ENCODE assay signal across 18 cellular contexts in genomic region chr16:30663038-30663437, GRCh38. TPM values are rescaled to one million over a fixed set of nuclear protein-coding genes. Genes with fewer than 3 reads are reported as not detected.
DNase-seq lines count a peak whose midpoint lies in the region; ATAC-seq lines count a peak whose summit lies in the region.
"Had no signal": no experiment of that assay in that cellular context is flagged by ENCODE, and none has a peak within 500 bp of the region (broad histone marks: within the 10 kb centered on the region; RNA-seq: fewer than 3 reads in every experiment).

No MANE protein-coding gene starts in this region.

- H3K27ac Mint-ChIP-seq in CD4-positive, alpha-beta memory T cell, result peak overlapping the region in 5 of 7 donors; percentile 51 to 90 (median 86)
- H3K27ac Mint-ChIP-seq in activated T-helper 1 cell treated with anti-CD3 and anti-CD28 coated beads, Interleukin-12 subunit alpha, Interleukin-12 subunit beta, Interleukin-2, Interleukin-4 antibody, amounts not matched to agents 30 ng/mL and 10 ng/mL and 1 ng/mL, durations not matched to agents 14 hours and 24 hours and 36 hours, result no peak overlapping the region
- H3K27ac Mint-ChIP-seq in naive thymus-derived CD4-positive, alpha-beta T cell, result peak overlapping the region in 5 of 9 donors; percentile 12 to 78 (median 62)

- intact Hi-C loops in CD4-positive, alpha-beta memory T cell (cut with micrococcal nuclease), result no loop called here
- intact Hi-C loops in activated T-helper 1 cell treated with anti-CD3 and anti-CD28 coated beads, Interleukin-12 subunit alpha, Interleukin-12 subunit beta, Interleukin-2, Interleukin-4 antibody, amounts not matched to agents 30 ng/mL and 10 ng/mL and 1 ng/mL, durations not matched to agents 14 hours and 24 hours and 36 hours (cut with micrococcal nuclease), result no loop called here
- intact Hi-C loops in naive thymus-derived CD4-positive, alpha-beta T cell (cut with micrococcal nuclease), result no loop called here

- no peaks in the 10 kb centered on the region for H3K9me3 ChIP-seq in BLaER1
- H3K9me3 ChIP-seq in CD4-positive, alpha-beta memory T cell (ENCODE audit: control insufficient read depth in 1 of 2, low read length in 2 of 2), result no peaks in the 10 kb centered on the region
- H3K9me3 ChIP-seq in naive thymus-derived CD4-positive, alpha-beta T cell (ENCODE audit: control insufficient read depth in 2 of 3, low read length in 3 of 3), result no peaks in the 10 kb centered on the region
- H3K9me3 ChIP-seq: pancreas, tibial nerve had no signal

- no peaks in the 10 kb centered on the region for H3K27me3 ChIP-seq in BLaER1
- no peaks in the 10 kb centered on the region for H3K27me3 ChIP-seq in CD4-positive, alpha-beta memory T cell (ENCODE audit: insufficient read depth, low read length)
- H3K27me3 ChIP-seq in naive thymus-derived CD4-positive, alpha-beta T cell (ENCODE audit: control insufficient read depth in 2 of 2, insufficient read depth in 2 of 2, low read length in 2 of 2), result no peaks in the 10 kb centered on the region
- H3K27me3 ChIP-seq: pancreas, tibial nerve had no signal

- CTCF ChIA-PET in CD4-positive, alpha-beta memory T cell (lab: Charles Lee; ENCODE audit: partially characterized antibody), result interaction anchor here (1.0 to 1.1 kb wide), 2 partner anchors 31 to 181 kb away, joined by 3 to 5 read pairs; no protein-coding TSS in a partner anchor
- CTCF ChIA-PET in naive thymus-derived CD4-positive, alpha-beta T cell (lab: Charles Lee), result interaction anchor here (1.3 to 5.6 kb wide), 2 partner anchors 33 to 34 kb away, joined by 3 to 50 read pairs; no protein-coding TSS in a partner anchor

- H3K27ac ChIP-seq in BLaER1, result no peak overlapping the region
- no peak overlapping the region for H3K27ac ChIP-seq in CD4-positive, alpha-beta memory T cell (ENCODE audit: low read depth, low read length)
- H3K27ac ChIP-seq in naive thymus-derived CD4-positive, alpha-beta T cell (ENCODE audit: low read depth, low read length), result peak overlapping the region; percentile 37
- H3K27ac ChIP-seq: pancreas, tibial nerve had no signal

- H3K4me1 ChIP-seq in BLaER1, result peaks cover 35% of the 10 kb centered on the region
- peaks cover 37% of the 10 kb centered on the region for H3K4me1 ChIP-seq in CD4-positive, alpha-beta memory T cell (ENCODE audit: insufficient read depth, low read length)
- peaks cover 35 to 39% of the 10 kb centered on the region in 2 donors for H3K4me1 ChIP-seq in naive thymus-derived CD4-positive, alpha-beta T cell (ENCODE audit: control insufficient read depth in 2 of 2, insufficient read depth in 2 of 2, low read length in 2 of 2)

- H3K4me2 ChIP-seq in BLaER1, result 0 out of 2 replicates have a peak overlapping the region, but pooled peaks have one; percentile 20

- peaks cover 87% of the 10 kb centered on the region for H4K20me1 ChIP-seq in BLaER1

- peaks cover 27 to 48% (median 36%) of the 10 kb centered on the region in 4 donors for H3K4me1 Mint-ChIP-seq in CD4-positive, alpha-beta memory T cell
- peaks cover 37% of the 10 kb centered on the region for H3K4me1 Mint-ChIP-seq in activated T-helper 1 cell treated with anti-CD3 and anti-CD28 coated beads, Interleukin-12 subunit alpha, Interleukin-12 subunit beta, Interleukin-2, Interleukin-4 antibody, amounts not matched to agents 30 ng/mL and 10 ng/mL and 1 ng/mL, durations not matched to agents 14 hours and 24 hours and 36 hours (ENCODE audit: low read depth)
- peaks cover 33 to 39% (median 35%) of the 10 kb centered on the region in 7 donors for H3K4me1 Mint-ChIP-seq in naive thymus-derived CD4-positive, alpha-beta T cell

- POLR2A ChIA-PET in CD4-positive, alpha-beta memory T cell (lab: Charles Lee; ENCODE audit: partially characterized antibody), result no interaction called here
- POLR2A ChIA-PET in naive thymus-derived CD4-positive, alpha-beta T cell (lab: Charles Lee), result interaction anchor here (0.5 to 6.3 kb wide), 4 partner anchors 13 to 517 kb away, joined by 3 to 113 read pairs (median 3); partner anchors contain the start of gene SRCAP

- no peak for DNase-seq in CD4-positive, alpha-beta memory T cell
- no peak for DNase-seq in activated T-helper 1 cell treated with anti-CD3 and anti-CD28 coated beads, Interleukin-12 subunit alpha, Interleukin-12 subunit beta, Interleukin-2, Interleukin-4 antibody, amounts not matched to agents 30 ng/mL and 10 ng/mL and 1 ng/mL, durations not matched to agents 14 hours and 24 hours and 36 hours (ENCODE audit: low spot score)
- DNase-seq in naive thymus-derived CD4-positive, alpha-beta T cell, result no peak
- no peak for DNase-seq in SW480 (ENCODE audit: low spot score)
- DNase-seq in NCI-H2029 treated with DMSO at 0.1 percent for 48 hours (lab: John Stamatoyannopoulos, UW), result no peak
- DNase-seq: activated CD8-positive, alpha-beta memory T cell treated with anti-CD3 and anti-CD28 coated beads for 24 hours; C1 segment of cervical spinal cord; central memory CD4-positive, alpha-beta T cell; effector memory CD4-positive, alpha-beta T cell; hippocampal formation; kidney glomerular epithelial cell; MV-4-11; NCI-H2081; NCI-H510A treated with DMSO at 0.1 percent for 48 hours had no signal

- peaks cover 0 to 4% (median 0%) of the 10 kb centered on the region in 8 donors for H3K9me3 Mint-ChIP-seq in CD4-positive, alpha-beta memory T cell
- H3K9me3 Mint-ChIP-seq in activated T-helper 1 cell treated with anti-CD3 and anti-CD28 coated beads, Interleukin-12 subunit alpha, Interleukin-12 subunit beta, Interleukin-2, Interleukin-4 antibody, amounts not matched to agents 30 ng/mL and 10 ng/mL and 1 ng/mL, durations not matched to agents 14 hours and 24 hours and 36 hours, result no peaks in the 10 kb centered on the region
- H3K9me3 Mint-ChIP-seq in naive thymus-derived CD4-positive, alpha-beta T cell, result peaks cover 0 to 4% (median 0%) of the 10 kb centered on the region in 11 donors

- H3K9ac ChIP-seq in BLaER1, result peak overlapping the region; percentile 37; the same call in 1 of the 2 replicates

- H3K36me3 Mint-ChIP-seq in CD4-positive, alpha-beta memory T cell, result peaks cover 41 to 69% of the 10 kb centered on the region in 2 donors
- H3K36me3 Mint-ChIP-seq in activated T-helper 1 cell treated with anti-CD3 and anti-CD28 coated beads, Interleukin-12 subunit alpha, Interleukin-12 subunit beta, Interleukin-2, Interleukin-4 antibody, amounts not matched to agents 30 ng/mL and 10 ng/mL and 1 ng/mL, durations not matched to agents 14 hours and 24 hours and 36 hours (ENCODE audit: low read depth), result peaks cover 51% of the 10 kb centered on the region
- peaks cover 0 to 40% (median 31%) of the 10 kb centered on the region in 5 donors for H3K36me3 Mint-ChIP-seq in naive thymus-derived CD4-positive, alpha-beta T cell

- H3K36me3 ChIP-seq in BLaER1, result peaks cover 69% of the 10 kb centered on the region
- peaks cover 68% of the 10 kb centered on the region for H3K36me3 ChIP-seq in CD4-positive, alpha-beta memory T cell (ENCODE audit: insufficient read depth, low read length)
- peaks cover 38 to 69% (median 46%) of the 10 kb centered on the region in 3 experiments for H3K36me3 ChIP-seq in naive thymus-derived CD4-positive, alpha-beta T cell (ENCODE audit: control insufficient read depth in 2 of 3, insufficient read depth in 3 of 3, low read length in 3 of 3)

- ATAC-seq in naive thymus-derived CD4-positive, alpha-beta T cell, result no peak
- no peak for ATAC-seq in GM18870 (IDR thresholded peaks at IDR 0.05; ENCODE audit: unreplicated experiment)
- ATAC-seq: pancreas had no signal

- H3K27me3 Mint-ChIP-seq in CD4-positive, alpha-beta memory T cell, result no peaks in the 10 kb centered on the region
- no peaks in the 10 kb centered on the region for H3K27me3 Mint-ChIP-seq in activated T-helper 1 cell treated with anti-CD3 and anti-CD28 coated beads, Interleukin-12 subunit alpha, Interleukin-12 subunit beta, Interleukin-2, Interleukin-4 antibody, amounts not matched to agents 30 ng/mL and 10 ng/mL and 1 ng/mL, durations not matched to agents 14 hours and 24 hours and 36 hours (ENCODE audit: insufficient read depth)
- no peaks in the 10 kb centered on the region for H3K27me3 Mint-ChIP-seq in naive thymus-derived CD4-positive, alpha-beta T cell

- H3K4me3 Mint-ChIP-seq in CD4-positive, alpha-beta memory T cell, result peak overlapping the region in 6 of 8 donors; percentile 15 to 57 (median 28)
- peak overlapping the region; percentile 94 for H3K4me3 Mint-ChIP-seq in activated T-helper 1 cell treated with anti-CD3 and anti-CD28 coated beads, Interleukin-12 subunit alpha, Interleukin-12 subunit beta, Interleukin-2, Interleukin-4 antibody, amounts not matched to agents 30 ng/mL and 10 ng/mL and 1 ng/mL, durations not matched to agents 14 hours and 24 hours and 36 hours
- peak overlapping the region in 7 of 10 donors; percentile 21 to 94 (median 42) for H3K4me3 Mint-ChIP-seq in naive thymus-derived CD4-positive, alpha-beta T cell

- no peak overlapping the region for H3K4me3 ChIP-seq in BLaER1
- no peak overlapping the region for H3K4me3 ChIP-seq in CD4-positive, alpha-beta memory T cell (ENCODE audit: low read length in 2 of 2)
- H3K4me3 ChIP-seq in naive thymus-derived CD4-positive, alpha-beta T cell (ENCODE audit: low read length), result peak overlapping the region; percentile 19
- H3K4me3 ChIP-seq: pancreas, tibial nerve had no signal

RNA-seq across cellular contexts. Expression of gene FBRS, which starts 4.8 kb away (rescaled TPM):
- total RNA-seq in CD4-positive, alpha-beta memory T cell, result 100 to 1,000 TPM; 164 to 172 TPM
- 1 to 10 TPM in 1 of 2 donors, under 1 TPM in 1; 0.70 to 7.9 TPM for polyA plus RNA-seq in CD4-positive, alpha-beta memory T cell
- 116 and 125 TPM in 2 replicates for total RNA-seq in activated T-helper 1 cell treated with anti-CD3 and anti-CD28 coated beads, Interleukin-12 subunit alpha, Interleukin-12 subunit beta, Interleukin-2, Interleukin-4 antibody, amounts not matched to agents 30 ng/mL and 10 ng/mL and 1 ng/mL, durations not matched to agents 14 hours and 24 hours and 36 hours
- 100 to 1,000 TPM; 143 to 174 (median 164) TPM for total RNA-seq in naive thymus-derived CD4-positive, alpha-beta T cell
- 1 to 10 TPM; 2.6 to 5.0 TPM for polyA plus RNA-seq in naive thymus-derived CD4-positive, alpha-beta T cell

RNA-seq across cellular contexts. Expression of gene PRR14, which starts 12.3 kb away (rescaled TPM):
- 100 to 1,000 TPM in 1 of 2 experiments, 10 to 100 TPM in 1; 92.0 to 100 TPM for total RNA-seq in CD4-positive, alpha-beta memory T cell
- polyA plus RNA-seq in CD4-positive, alpha-beta memory T cell, result 10 to 100 TPM in 1 of 2 donors, 1 to 10 TPM in 1; 8.7 to 25.9 TPM
- total RNA-seq in activated T-helper 1 cell treated with anti-CD3 and anti-CD28 coated beads, Interleukin-12 subunit alpha, Interleukin-12 subunit beta, Interleukin-2, Interleukin-4 antibody, amounts not matched to agents 30 ng/mL and 10 ng/mL and 1 ng/mL, durations not matched to agents 14 hours and 24 hours and 36 hours, result 91.9 and 97.4 TPM in 2 replicates
- 10 to 100 TPM; 57.6 to 91.9 (median 82.5) TPM for total RNA-seq in naive thymus-derived CD4-positive, alpha-beta T cell
- 10 to 100 TPM; 13.3 to 20.9 TPM for polyA plus RNA-seq in naive thymus-derived CD4-positive, alpha-beta T cell

RNA-seq across cellular contexts. Expression of gene SRCAP, which starts 35.9 kb away (rescaled TPM):
- 100 to 1,000 TPM; 101 to 115 TPM for total RNA-seq in CD4-positive, alpha-beta memory T cell
- polyA plus RNA-seq in CD4-positive, alpha-beta memory T cell, result 10 to 100 TPM in 1 of 2 donors, 1 to 10 TPM in 1; 1.2 to 35.4 TPM
- total RNA-seq in activated T-helper 1 cell treated with anti-CD3 and anti-CD28 coated beads, Interleukin-12 subunit alpha, Interleukin-12 subunit beta, Interleukin-2, Interleukin-4 antibody, amounts not matched to agents 30 ng/mL and 10 ng/mL and 1 ng/mL, durations not matched to agents 14 hours and 24 hours and 36 hours, result 91.1 and 93.4 TPM in 2 replicates
- 100 to 1,000 TPM in 2 of 5 experiments, 10 to 100 TPM in 3; 82.6 to 111 (median 97.5) TPM for total RNA-seq in naive thymus-derived CD4-positive, alpha-beta T cell
- 10 to 100 TPM; 11.8 to 40.5 TPM for polyA plus RNA-seq in naive thymus-derived CD4-positive, alpha-beta T cell

RNA-seq across cellular contexts. Expression of gene ZNF689, which starts 52.8 kb away (rescaled TPM):
- total RNA-seq in CD4-positive, alpha-beta memory T cell, result 10 to 100 TPM; 13.1 to 14.5 TPM
- 10 to 100 TPM; 11.9 to 13.5 TPM for polyA plus RNA-seq in CD4-positive, alpha-beta memory T cell
- 14.7 TPM in 2 replicates for total RNA-seq in activated T-helper 1 cell treated with anti-CD3 and anti-CD28 coated beads, Interleukin-12 subunit alpha, Interleukin-12 subunit beta, Interleukin-2, Interleukin-4 antibody, amounts not matched to agents 30 ng/mL and 10 ng/mL and 1 ng/mL, durations not matched to agents 14 hours and 24 hours and 36 hours
- 10 to 100 TPM in 4 of 5 experiments, 1 to 10 TPM in 1; 6.8 to 14.6 (median 12.4) TPM for total RNA-seq in naive thymus-derived CD4-positive, alpha-beta T cell
- polyA plus RNA-seq in naive thymus-derived CD4-positive, alpha-beta T cell, result 10 to 100 TPM; 11.5 to 15.6 TPM

Comparison
In these comparisons a context has a peak if more than half of its experiments do, and no peak if none do; other contexts are left out.
1. H3K4me3 Mint-ChIP-seq: peak in every context shown above with its lines; median percentile 94 in activated T-helper 1 cell treated with anti-CD3 and anti-CD28 coated beads, Interleukin-12 subunit alpha, Interleukin-12 subunit beta, Interleukin-2, Interleukin-4 antibody, amounts not matched to agents 30 ng/mL and 10 ng/mL and 1 ng/mL, durations not matched to agents 14 hours and 24 hours and 36 hours; 42 in naive thymus-derived CD4-positive, alpha-beta T cell; 28 in CD4-positive, alpha-beta memory T cell.